Comparison of ENCODE assay signal across 8 cellular contexts in the genomic region with DNA sequence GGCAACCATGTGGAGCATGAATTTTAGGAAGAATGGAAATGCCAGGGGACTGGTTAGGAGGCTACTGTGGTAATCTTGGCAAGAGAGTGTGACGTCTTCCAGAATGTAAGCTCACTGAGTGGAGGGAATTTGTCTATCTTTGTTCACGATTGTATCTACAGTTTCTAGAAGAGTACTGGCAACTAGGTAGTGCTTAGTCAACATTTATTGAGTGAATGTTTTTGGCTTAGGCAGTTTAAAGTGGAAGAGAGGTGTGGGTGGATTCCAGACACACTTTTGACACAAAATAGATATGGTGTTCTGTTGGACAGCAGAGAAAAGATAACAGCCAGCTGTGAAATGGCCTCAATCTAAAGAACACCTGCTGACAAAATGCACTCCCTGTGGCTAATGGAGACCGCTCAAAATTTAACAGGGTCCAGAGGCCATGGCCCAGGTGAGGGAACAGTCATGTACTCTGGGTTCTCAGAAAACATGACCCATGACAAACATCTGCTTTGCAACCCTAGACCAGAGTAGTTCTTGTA.
"Had no signal": no experiment of that assay in that cellular context is flagged by ENCODE, and none has a peak within 500 bp of the region (broad histone marks: within the 10 kb centered on the region; RNA-seq: fewer than 3 reads in every experiment).

No MANE protein-coding gene starts in this region.

- DNase-seq: GDM1, GF-D8 had no signal

- FAIRE-seq: G401.6, GM12878, GM12891, GM12892, GM18507, GM19239 had no signal

- ATAC-seq: GM12878 had no signal

- H3K4me3 ChIP-seq: GM12878 had no signal
